Comparison of ENCODE assay signal across 1 cellular context in genomic region chr6:138035070-138035469, GRCh38.
TF ChIP-seq lines count a peak whose summit lies in the region.

No MANE protein-coding gene starts in this region.

TF ChIP-seq in K562, 482 proteins besides CTCF, POLR2A, EP300 and RAD21 (continued from another document):
- TF ChIP-seq TSHZ1 (CRISPR knock-in tag; IDR thresholded peaks at IDR 0.05) = no peak
- no peak for TF ChIP-seq TEAD2 (tag; IDR thresholded peaks at IDR 0.05)
- TF ChIP-seq CBX1 (IDR thresholded peaks at IDR 0.05; ENCODE audit: low read depth) = no peak
- TF ChIP-seq RUNX1 (IDR thresholded peaks at IDR 0.05; ENCODE audit: low read depth) = no peak
- TF ChIP-seq FOXP4 (CRISPR knock-in tag; IDR thresholded peaks at IDR 0.05; ENCODE audit: borderline replicate concordance) = no peak
